19 cellular contexts compared by ENCODE assay signal in genomic region chr2:37872192-37872545, GRCh38. TPM values are rescaled to one million over a fixed set of nuclear protein-coding genes. Genes with fewer than 3 reads are reported as not detected.
DNase-seq lines count a peak whose midpoint lies in the region; FAIRE-seq and TF ChIP-seq lines count a peak whose summit lies in the region.
"Had no signal": no experiment of that assay in that cellular context is flagged by ENCODE, and none has a peak within 500 bp of the region (broad histone marks: within the 10 kb centered on the region; RNA-seq: fewer than 3 reads in every experiment).

No MANE protein-coding gene starts in this region.

- peak overlapping the region; percentile 56 for H3K4me3 Mint-ChIP-seq in T-helper 2 cell treated with Interferon-gamma antibody and Interleukin-4, amounts not matched to agents 5 μg/mL and 100 μg/mL, for 36 hours
- H3K4me3 Mint-ChIP-seq: CD8-positive, alpha-beta T cell; GM23338 had no signal

- H3K27ac Mint-ChIP-seq in T-helper 2 cell treated with Interferon-gamma antibody and Interleukin-4, amounts not matched to agents 5 μg/mL and 100 μg/mL, for 36 hours: peak overlapping the region; percentile 80
- H3K27ac Mint-ChIP-seq: CD8-positive, alpha-beta T cell; GM23338 had no signal

- no peaks in the 10 kb centered on the region for H3K36me3 Mint-ChIP-seq in T-helper 2 cell treated with Interferon-gamma antibody and Interleukin-4, amounts not matched to agents 5 μg/mL and 100 μg/mL, for 36 hours (ENCODE audit: low read depth)
- H3K36me3 Mint-ChIP-seq: CD8-positive, alpha-beta T cell had no signal

- no peaks in the 10 kb centered on the region for H3K9me3 Mint-ChIP-seq in T-helper 2 cell treated with Interferon-gamma antibody and Interleukin-4, amounts not matched to agents 5 μg/mL and 100 μg/mL, for 36 hours
- H3K9me3 Mint-ChIP-seq: CD8-positive, alpha-beta T cell; GM23338 had no signal

- H3K36me3 ChIP-seq in KMS-11 (ENCODE audit: insufficient read depth): no peaks in the 10 kb centered on the region
- no peaks in the 10 kb centered on the region for H3K36me3 ChIP-seq in osteoblast (ENCODE audit: insufficient read depth, low read length)
- H3K36me3 ChIP-seq: adrenal gland, lower lobe of right lung, neutrophil had no signal

- H3K9me3 ChIP-seq in osteoblast (ENCODE audit: low read depth, low read length): no peaks in the 10 kb centered on the region
- H3K9me3 ChIP-seq: adrenal gland, lower lobe of right lung, neutrophil had no signal

- peaks cover 2% of the 10 kb centered on the region for H3K27me3 Mint-ChIP-seq in T-helper 2 cell treated with Interferon-gamma antibody and Interleukin-4, amounts not matched to agents 5 μg/mL and 100 μg/mL, for 36 hours (ENCODE audit: low read depth)

- H3K4me3 ChIP-seq in KMS-11 (IDR thresholded peaks at IDR 0.05; ENCODE audit: insufficient read depth, low read depth, low read length): no peak overlapping the region
- no peak overlapping the region for H3K4me3 ChIP-seq in osteoblast (ENCODE audit: insufficient read depth, low read length)
- H3K4me3 ChIP-seq: adrenal gland, GM23338, lower lobe of right lung had no signal

- H2AFZ ChIP-seq in KMS-11 (ENCODE audit: low read depth) (no peak overlapping the region), osteoblast (ENCODE audit: low read length) (no peak overlapping the region)
- H2AFZ ChIP-seq: GM23338 had no signal

- no peak for DNase-seq in T-helper 2 cell treated with Interferon-gamma antibody and Interleukin-4, amounts not matched to agents 5 μg/mL and 100 μg/mL, for 36 hours (ENCODE audit: low spot score)
- DNase-seq in T-helper 2 cell: no peak
- no peak for DNase-seq in osteoblast (ENCODE audit: insufficient read length, low spot score, missing footprints)
- no peak for DNase-seq in NCI-H446 (lab: John Stamatoyannopoulos, UW)
- no peak for DNase-seq in C1 segment of cervical spinal cord (lab: John Stamatoyannopoulos, UW)
- DNase-seq in GM12891 (ENCODE audit: insufficient read length, low spot score): no peak
- DNase-seq: activated CD4-positive, alpha-beta T cell treated with anti-CD3 and anti-CD28 coated beads, Interleukin-2, amount 50 U/mL, for 1 hour; adrenal gland; CD8-positive, alpha-beta T cell; lower lobe of right lung; NCI-H1105; substantia nigra had no signal

- H3K27ac ChIP-seq in KMS-11: no peak overlapping the region
- peak overlapping the region; percentile 74 for H3K27ac ChIP-seq in angular gyrus (ENCODE audit: low read depth, low read length)
- H3K27ac ChIP-seq in osteoblast (ENCODE audit: low read depth, low read length): peak overlapping the region; percentile 77
- H3K27ac ChIP-seq: lower lobe of right lung, neutrophil had no signal

- no peak overlapping the region for H3K9ac ChIP-seq in KMS-11

- no peaks in the 10 kb centered on the region for H3K79me2 ChIP-seq in KMS-11 (ENCODE audit: insufficient read depth, low read depth)
- H3K79me2 ChIP-seq in osteoblast (ENCODE audit: insufficient read depth, low read length): no peaks in the 10 kb centered on the region

- peak overlapping the region; percentile 24; the same call in 1 of the 2 replicates for H3K4me2 ChIP-seq in KMS-11
- peak overlapping the region; percentile 72 for H3K4me2 ChIP-seq in osteoblast (ENCODE audit: insufficient read depth, low read length)
- H3K4me2 ChIP-seq: GM23338 had no signal

- FAIRE-seq in GM12891 (lab: Jason Lieb, UNC): no peak
- FAIRE-seq: A204.1, colon, G401.6 had no signal

- TF ChIP-seq POLR2A in GM12891 (IDR thresholded peaks at IDR 0.05; ENCODE audit: low read depth, low read length): no peak

- H3K4me1 Mint-ChIP-seq in T-helper 2 cell treated with Interferon-gamma antibody and Interleukin-4, amounts not matched to agents 5 μg/mL and 100 μg/mL, for 36 hours (ENCODE audit: low read depth): peaks cover 27% of the 10 kb centered on the region

- TF ChIP-seq CTCF in KMS-11 (conservative IDR thresholded peaks at IDR 0.05; ENCODE audit: low read depth, low read length): no peak
- no peak for TF ChIP-seq CTCF in osteoblast (IDR thresholded peaks at IDR 0.05; ENCODE audit: extremely low read depth, low read depth, low read length)

- no peaks in the 10 kb centered on the region for H4K20me1 ChIP-seq in KMS-11 (ENCODE audit: insufficient read depth)
- no peaks in the 10 kb centered on the region for H4K20me1 ChIP-seq in osteoblast (ENCODE audit: insufficient read depth, low read length)

- no peaks in the 10 kb centered on the region for H3K27me3 ChIP-seq in KMS-11 (ENCODE audit: insufficient read depth, low read depth)
- H3K27me3 ChIP-seq in osteoblast (ENCODE audit: insufficient read depth, low read length): no peaks in the 10 kb centered on the region
- H3K27me3 ChIP-seq: adrenal gland, neutrophil had no signal

- H3K4me1 ChIP-seq in KMS-11 (ENCODE audit: low read depth, poor library complexity, severe bottlenecking) (peaks cover 12% of the 10 kb centered on the region), osteoblast (ENCODE audit: insufficient read depth, low read length) (peaks cover 32% of the 10 kb centered on the region)

TF ChIP-seq in GM12891, 5 proteins besides CTCF, POLR2A, EP300 and RAD21:
- no peak for TF ChIP-seq POLR2AphosphoS5 (IDR thresholded peaks at IDR 0.05; ENCODE audit: low read depth, low read length)
- TF ChIP-seq POU2F2 (IDR thresholded peaks at IDR 0.05; ENCODE audit: low read depth, low read length): no peak
- TF ChIP-seq SPI1 (IDR thresholded peaks at IDR 0.05; ENCODE audit: low read depth, low read length): no peak
- no peak for TF ChIP-seq PAX5 (IDR thresholded peaks at IDR 0.05; ENCODE audit: insufficient read depth, low read length, severe bottlenecking)
- no peak for TF ChIP-seq TAF1 (IDR thresholded peaks at IDR 0.05; ENCODE audit: low read depth, low read length)

RNA-seq across cellular contexts. Expression of gene RMDN2, which starts 52.9 kb away (rescaled TPM):
- total RNA-seq in osteoblast: 11.9 and 20.0 TPM in 2 replicates
- polyA plus RNA-seq in GM12891 (2012; ENCODE audit: low read depth, missing spikeins): 10.3 TPM
